1 cellular context compared by ENCODE assay signal in genomic region chr22:39027717-39028116, GRCh38.
TF ChIP-seq lines count a peak whose summit lies in the region.

No MANE protein-coding gene starts in this region.

TF ChIP-seq in HepG2, 621 proteins besides CTCF, POLR2A, EP300 and RAD21:
- no peak for TF ChIP-seq ZNF556 (CRISPR knock-in tag; IDR thresholded peaks at IDR 0.05; ENCODE audit: borderline replicate concordance)
- peak; percentile 86 for TF ChIP-seq ZNF263 (CRISPR knock-in tag; IDR thresholded peaks at IDR 0.05)
- TF ChIP-seq ZNF260 (CRISPR knock-in tag; IDR thresholded peaks at IDR 0.05; ENCODE audit: borderline replicate concordance, low read depth): no peak
- no peak for TF ChIP-seq ZSCAN31 (CRISPR knock-in tag; IDR thresholded peaks at IDR 0.05; ENCODE audit: low read depth)
